1 cellular context compared by ENCODE assay signal in the genomic region with DNA sequence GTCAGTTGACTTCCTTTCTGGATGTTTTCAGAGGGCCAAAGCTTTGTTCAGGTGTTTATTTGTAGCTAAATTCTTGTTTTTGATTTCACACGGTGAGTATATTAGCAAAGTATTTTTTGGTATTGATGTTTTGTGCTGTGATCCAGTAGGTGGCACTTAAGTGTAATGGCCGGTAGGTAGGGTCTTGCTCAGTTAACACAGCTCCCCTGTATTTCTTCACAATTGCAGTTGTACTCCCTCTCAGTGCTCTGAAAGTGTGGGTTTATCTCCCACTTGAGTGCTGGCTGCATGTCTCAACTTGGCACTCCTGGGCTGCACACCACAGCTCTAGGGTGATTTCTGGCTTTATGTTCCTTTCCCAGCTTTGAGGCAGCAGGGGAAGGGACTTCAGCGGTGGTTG.
TF ChIP-seq lines count a peak whose summit lies in the region.

No MANE protein-coding gene starts in this region.

TF ChIP-seq in GM12878, 131 proteins besides CTCF, POLR2A, EP300 and RAD21 (continued from another document):
- no peak for TF ChIP-seq TCF12 (IDR thresholded peaks at IDR 0.05; ENCODE audit: low read depth, low read length)
- no peak for TF ChIP-seq WRNIP1 (IDR thresholded peaks at IDR 0.05; ENCODE audit: borderline replicate concordance, low read depth, low read length)
- TF ChIP-seq ASH2L (IDR thresholded peaks at IDR 0.05; ENCODE audit: borderline replicate concordance, low read depth), result no peak
- no peak for TF ChIP-seq TBL1XR1 (IDR thresholded peaks at IDR 0.05; ENCODE audit: low read depth, low read length)
- TF ChIP-seq CREB1 (IDR thresholded peaks at IDR 0.05; ENCODE audit: low read depth), result no peak
- TF ChIP-seq SMAD1 (IDR thresholded peaks at IDR 0.05; ENCODE audit: low read depth, partially characterized antibody), result no peak
